In genomic region chr5:57504357-57504756, GRCh38 we compare ENCODE assay signal across 24 cellular contexts. TPM values are rescaled to one million over a fixed set of nuclear protein-coding genes. Genes with fewer than 3 reads are reported as not detected.
DNase-seq lines count a peak whose midpoint lies in the region; ATAC-seq, FAIRE-seq and TF ChIP-seq lines count a peak whose summit lies in the region.
"Had no signal": no experiment of that assay in that cellular context is flagged by ENCODE, and none has a peak within 500 bp of the region (broad histone marks: within the 10 kb centered on the region; RNA-seq: fewer than 3 reads in every experiment).

No MANE protein-coding gene starts in this region.

- no peak overlapping the region for H4K91ac ChIP-seq in H1 (replicated peaks; ENCODE audit: insufficient read length, low read length)

- no peaks in the 10 kb centered on the region for H3K4me1 ChIP-seq in H1 (replicated peaks in 1 of 4; ENCODE audit: control insufficient read depth in 3 of 4, insufficient read depth in 4 of 4, low read length in 3 of 4)
- peaks cover 0 to 44% (median 11%) of the 10 kb centered on the region in 12 donors for H3K4me1 ChIP-seq in heart left ventricle

- H3K18ac ChIP-seq in H1 (ENCODE audit: extremely low read depth, low read length), result no peak overlapping the region

- H2BK120ac ChIP-seq in H1 (replicated peaks; ENCODE audit: low read depth, low read length), result no peak overlapping the region

- peak; percentile 4 for FAIRE-seq in HTR-8/SVneo (lab: Jason Lieb, UNC)
- no peak for FAIRE-seq in H1 (lab: Jason Lieb, UNC)
- FAIRE-seq: TTC549 had no signal

- no peak overlapping the region for H2AK5ac ChIP-seq in H1 (ENCODE audit: low read depth, low read length)

- no peak overlapping the region for H2BK15ac ChIP-seq in H1 (ENCODE audit: low read length)

- no peak for TF ChIP-seq RAD21 in H1 (IDR thresholded peaks at IDR 0.05 in 1 of 2, conservative IDR thresholded peaks at IDR 0.05 in 1 of 2; ENCODE audit: low read depth in 2 of 2, low read length in 2 of 2)
- TF ChIP-seq RAD21 in neural cell (conservative IDR thresholded peaks at IDR 0.05), result no peak

- CTCF ChIA-PET in H1 (lab: Charles Lee; ENCODE audit: partially characterized antibody), result interaction anchor here (1.4 kb wide), 1 partner anchor 9 kb away, joined by 4 read pairs; no protein-coding TSS in a partner anchor

- TF ChIP-seq EP300 in H1 (IDR thresholded peaks at IDR 0.05; ENCODE audit: borderline replicate concordance in 1 of 2, low read depth in 2 of 2, low read length in 2 of 2) (no peak), neural cell (conservative IDR thresholded peaks at IDR 0.05; ENCODE audit: poor library complexity, severe bottlenecking) (no peak)

- no peak overlapping the region for H3K56ac ChIP-seq in H1 (replicated peaks; ENCODE audit: insufficient read length, low read depth, low read length)

- DNase-seq in HTR-8/SVneo (ENCODE audit: insufficient read length, low spot score) (no peak), SW480 (ENCODE audit: low spot score) (peak; percentile 57), H1 (ENCODE audit: low read depth in 1 of 2, low spot score in 2 of 2) (no peak), heart left ventricle (no peak)
- no peak for DNase-seq in activated CD8-positive, alpha-beta memory T cell treated with anti-CD3 and anti-CD28 coated beads, Interleukin-2, amount 50 U/mL, for 48 hours
- DNase-seq: activated CD8-positive, alpha-beta T cell treated with anti-CD3 and anti-CD28 coated beads, Interleukin-2, amount 10 ng/mL, durations not matched to agents 7 days and 5 days; activated gamma-delta T cell treated with Interleukin-2 at 50 U/mL for 16 hours; activated naive CD8-positive, alpha-beta T cell treated with anti-CD3 and anti-CD28 coated beads, Interleukin-2, amount 50 U/mL, for 24 hours; head of caudate nucleus; KBM-7; NCI-H1436; NCI-H2107; spleen; stimulated activated CD4-positive, alpha-beta T cell treated with anti-CD3 and anti-CD28 coated beads, Interleukin-2, amount 100 ng/mL, for 48 hours; T-helper 1 cell had no signal

- no peaks in the 10 kb centered on the region for H4K20me1 ChIP-seq in H1 (replicated peaks in 1 of 2; ENCODE audit: control insufficient read depth in 1 of 2, insufficient read depth in 2 of 2, low read length in 2 of 2)
- H4K20me1 ChIP-seq in neural cell (ENCODE audit: insufficient read depth), result no peaks in the 10 kb centered on the region

- ATAC-seq in heart left ventricle (no peak), HG03108 (IDR thresholded peaks at IDR 0.05; ENCODE audit: unreplicated experiment) (no peak), HG02759 (IDR thresholded peaks at IDR 0.05; ENCODE audit: unreplicated experiment) (no peak)
- ATAC-seq: activated CD8-positive, alpha-beta T cell treated with anti-CD3 and anti-CD28 coated beads, Interleukin-2, amount 10 ng/mL, durations not matched to agents 7 days and 5 days; activated naive CD8-positive, alpha-beta T cell treated with anti-CD3 and anti-CD28 coated beads, Interleukin-2, amount 50 U/mL, for 24 hours; stimulated activated effector memory CD8-positive, alpha-beta T cell treated with anti-CD3 and anti-CD28 coated beads, Interleukin-12 subunit alpha, Interleukin-12 subunit beta, amount 100 ng/mL, for 72 hours had no signal

- H3K27ac ChIP-seq in H1 (ENCODE audit: low read depth, low read length) (no peak overlapping the region), neural cell (ENCODE audit: low read length) (peak overlapping the region; percentile 80), heart left ventricle (no peak overlapping the region)
- H3K27ac ChIP-seq: coronary artery, vagina had no signal

- no peak overlapping the region; the same call in 1 of the 2 replicates for H2BK5ac ChIP-seq in H1 (ENCODE audit: low read depth, low read length)

- H2BK20ac ChIP-seq in H1 (ENCODE audit: low read length), result no peak overlapping the region

- H4K8ac ChIP-seq in H1 (ENCODE audit: extremely low read depth, insufficient read depth, low read length), result 0 out of 2 replicates have a peak overlapping the region, but pooled peaks have one; percentile 31

- H2AFZ ChIP-seq in H1 (ENCODE audit: low read length) (no peak overlapping the region), neural cell (ENCODE audit: low read depth, low read length) (no peak overlapping the region)

- no peaks in the 10 kb centered on the region for H3K27me3 ChIP-seq in H1 (replicated peaks in 1 of 4; ENCODE audit: control insufficient read depth in 3 of 4, extremely low read depth in 1 of 4, insufficient read depth in 3 of 4, low read length in 3 of 4)
- H3K27me3 ChIP-seq in neural cell (ENCODE audit: insufficient read depth, low read depth, low read length), result no peaks in the 10 kb centered on the region
- H3K27me3 ChIP-seq in heart left ventricle, result no peaks in the 10 kb centered on the region
- H3K27me3 ChIP-seq: spleen, vagina had no signal

- no peaks in the 10 kb centered on the region for H3K79me1 ChIP-seq in H1 (ENCODE audit: low read depth, low read length)

- WGBS in H1 (ENCODE audit: extremely low coverage in 1 of 2, insufficient coverage in 1 of 2, insufficient read length in 1 of 2, insufficient replicate concordance in 2 of 2, low coverage in 1 of 2, low lambda C conversion rate in 2 of 2, missing lambda C conversion rate in 1 of 2), 2 experiments, result 89% methylated on average over 5 of the region's 5 CpGs; no CpG with 5 or more reads in 1 of the 2 experiments
- WGBS in heart left ventricle, 4 donors, result 94 to 97% (median 96%) methylated on average over 5 of the region's 5 CpGs

- no peak overlapping the region for H3K23ac ChIP-seq in H1 (ENCODE audit: insufficient read length)

- H3K9me3 ChIP-seq in H1 (ENCODE audit: insufficient read depth in 2 of 2, low read depth in 1 of 2, low read length in 1 of 2) (no peaks in the 10 kb centered on the region), neural cell (ENCODE audit: low read length) (no peaks in the 10 kb centered on the region), heart left ventricle (no peaks in the 10 kb centered on the region)
- H3K9me3 ChIP-seq: spleen, vagina had no signal

- TF ChIP-seq CTCF in H1 (IDR thresholded peaks at IDR 0.05; ENCODE audit: control extremely low read depth in 1 of 3, insufficient read depth in 1 of 3, low read depth in 1 of 3, low read length in 3 of 3) (no peak), neural cell (IDR thresholded peaks at IDR 0.05; ENCODE audit: poor library complexity, severe bottlenecking) (no peak), heart left ventricle (IDR thresholded peaks at IDR 0.05) (no peak)

- POLR2A ChIA-PET in H1 (lab: Charles Lee; ENCODE audit: partially characterized antibody), result no interaction called here

- H3K9ac ChIP-seq in H1 (replicated peaks in 1 of 4; ENCODE audit: extremely low read depth in 1 of 4, low read depth in 3 of 4, low read length in 3 of 4), result no peak overlapping the region
- H3K9ac ChIP-seq in neural cell (ENCODE audit: low read length), result no peak overlapping the region

- H3K4me2 ChIP-seq in H1 (ENCODE audit: insufficient read depth in 1 of 2, low read depth in 2 of 2, low read length in 2 of 2) (no peak overlapping the region), neural cell (ENCODE audit: low read length) (no peak overlapping the region)

- no peak overlapping the region for H4K5ac ChIP-seq in H1 (ENCODE audit: insufficient read length, low read depth, low read length)

- no peaks in the 10 kb centered on the region for H3F3A ChIP-seq in neural cell (ENCODE audit: insufficient read depth, low read length, poor library complexity, severe bottlenecking)

- no peak overlapping the region for H3K4ac ChIP-seq in H1 (replicated peaks; ENCODE audit: insufficient read length, low read depth, low read length)

- no peak overlapping the region for H2BK12ac ChIP-seq in H1 (ENCODE audit: low read depth, low read length)

- H3K79me2 ChIP-seq in H1 (ENCODE audit: control insufficient read depth in 1 of 2, insufficient read depth in 2 of 2, low read length in 2 of 2), result no peaks in the 10 kb centered on the region
- no peaks in the 10 kb centered on the region for H3K79me2 ChIP-seq in neural cell (replicated peaks; ENCODE audit: insufficient read depth, low read length)

- H3K36me3 ChIP-seq in H1 (ENCODE audit: control insufficient read depth in 2 of 4, insufficient read depth in 4 of 4, low read length in 3 of 4) (no peaks in the 10 kb centered on the region), neural cell (ENCODE audit: insufficient read depth, low read length) (no peaks in the 10 kb centered on the region), heart left ventricle (no peaks in the 10 kb centered on the region)
- H3K36me3 ChIP-seq: spleen, vagina had no signal

- intact Hi-C loops in heart left ventricle (cut with DNase I), result loop anchor here in 8 of 10 donors (5.0 to 10.0 kb wide), 11 partner anchors 150 to 383 kb away; no protein-coding TSS in a partner anchor

- no peaks in the 10 kb centered on the region for H3K9me2 ChIP-seq in neural cell (ENCODE audit: insufficient read depth, low read length)

- H3K4me3 ChIP-seq in H1 (ENCODE audit: extremely low read depth in 1 of 4, insufficient read depth in 2 of 4, low read depth in 3 of 4, low read length in 4 of 4), result no peak overlapping the region
- H3K4me3 ChIP-seq in neural cell (ENCODE audit: low read length), result no peak overlapping the region
- no peak overlapping the region for H3K4me3 ChIP-seq in heart left ventricle
- H3K4me3 ChIP-seq: coronary artery, spleen, vagina had no signal

- TF ChIP-seq POLR2A in H1 (IDR thresholded peaks at IDR 0.05; ENCODE audit: control extremely low read depth in 1 of 2, low read depth in 2 of 2, low read length in 2 of 2) (no peak), heart left ventricle (IDR thresholded peaks at IDR 0.05) (no peak)

- H3K14ac ChIP-seq in H1 (ENCODE audit: insufficient read length), result no peak overlapping the region

- H3K23me2 ChIP-seq in H1 (ENCODE audit: low read depth, low read length), result no peaks in the 10 kb centered on the region

RNA-seq across cellular contexts. Expression of gene ACTBL2, which starts 21.7 kb away (rescaled TPM):
- total RNA-seq in H1 (2021; fragmentation: NEBNext Ultra II Directional; extraction: Animal tissue kit (Norgen Biotek cat#: 25700)), result not detected in 2 replicates
- not detected in 2 replicates for polyA plus RNA-seq in H1 (2011; rRNA removed)
- not detected for polyA plus RNA-seq in H1 (2011; cell fraction: cytosol; rRNA removed)
- not detected for polyA plus RNA-seq in H1 (2011; cell fraction: nucleus; rRNA removed)
- not detected in 4 replicates for polyA plus RNA-seq in H1 (2012, experiment 1 of 2)
- not detected for polyA plus RNA-seq in H1 (2012, experiment 2 of 2)
- not detected for polyA plus RNA-seq in H1 (2013, experiment 1 of 2)
- polyA plus RNA-seq in H1 (2013, experiment 2 of 2), result not detected
- not detected in 2 replicates for polyA minus RNA-seq in H1 (2011; rRNA and poly(A)+ RNA removed)
- polyA minus RNA-seq in H1 (2011; cell fraction: cytosol; rRNA and poly(A)+ RNA removed), result not detected
- not detected for polyA minus RNA-seq in H1 (2011; cell fraction: nucleus; rRNA and poly(A)+ RNA removed)
- polyA plus RNA-seq in neural cell, result not detected in 2 replicates
- polyA minus RNA-seq in neural cell, result not detected in 2 replicates
- total RNA-seq in heart left ventricle, result under 1 TPM in 1 of 9 donors, not detected in 8; 0.09 TPM
- not detected for polyA plus RNA-seq in heart left ventricle
- total RNA-seq: activated CD8-positive, alpha-beta T cell treated with anti-CD3 and anti-CD28 coated beads, Interleukin-2, amount 10 ng/mL, durations not matched to agents 7 days and 5 days; NCI-H460; spleen; temporal lobe; vagina had no signal
- polyA plus RNA-seq: spleen had no signal
